1 cellular context compared by ENCODE assay signal in the genomic region with DNA sequence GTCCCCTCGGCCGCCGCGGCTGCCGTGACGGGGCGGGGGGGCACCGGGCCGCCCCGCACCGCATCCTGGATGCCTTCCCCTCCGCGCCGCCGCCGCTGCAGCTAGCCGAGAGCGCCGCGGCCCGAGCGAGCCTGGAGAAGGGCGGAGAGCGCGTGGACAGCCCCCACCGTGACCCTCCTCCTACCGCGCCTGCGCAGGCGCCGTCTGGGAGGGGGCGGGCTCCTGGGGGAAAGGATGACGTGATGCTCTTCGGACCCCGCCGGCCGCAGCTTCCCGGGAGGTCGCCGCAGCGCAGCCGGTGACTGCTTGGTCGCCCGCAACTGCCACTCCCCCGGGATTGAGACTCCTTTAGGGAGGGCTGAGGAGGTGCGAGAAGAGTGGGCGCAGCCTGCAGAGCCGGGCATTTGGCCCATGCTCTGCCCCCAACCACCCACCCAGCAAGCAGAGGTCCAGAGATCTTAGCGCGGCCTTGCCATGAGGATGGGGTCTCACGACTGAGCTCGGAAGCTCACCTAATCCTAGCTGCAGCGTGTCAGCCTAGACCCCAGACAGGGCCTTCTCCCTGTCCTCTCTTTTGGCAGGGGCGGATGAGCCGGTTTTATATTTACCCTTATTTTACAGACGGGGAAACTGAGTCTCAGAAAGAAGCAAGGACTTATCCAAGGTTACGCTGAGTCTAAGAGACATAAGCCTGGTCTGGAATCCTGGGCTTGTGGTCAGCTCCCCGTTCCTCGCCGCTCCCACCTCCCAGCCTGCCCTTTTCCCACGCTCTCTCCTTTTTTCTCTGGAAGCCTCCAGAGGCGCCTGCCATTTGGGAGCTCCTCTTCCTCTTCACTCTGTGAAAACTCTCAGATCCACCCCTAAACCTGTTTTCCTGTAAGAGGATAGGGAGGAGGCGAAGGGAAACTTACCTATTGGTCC.
TF ChIP-seq lines count a peak whose summit lies in the region.

A gene (minus strand): TSS at position 140 of the 921 bp plus-strand sequence. CDS start 281 bp downstream, outside the sequence.

TF ChIP-seq in GM23338, 12 proteins besides CTCF, POLR2A, EP300 and RAD21 (continued from another document):
- TF ChIP-seq, protein P1, sequence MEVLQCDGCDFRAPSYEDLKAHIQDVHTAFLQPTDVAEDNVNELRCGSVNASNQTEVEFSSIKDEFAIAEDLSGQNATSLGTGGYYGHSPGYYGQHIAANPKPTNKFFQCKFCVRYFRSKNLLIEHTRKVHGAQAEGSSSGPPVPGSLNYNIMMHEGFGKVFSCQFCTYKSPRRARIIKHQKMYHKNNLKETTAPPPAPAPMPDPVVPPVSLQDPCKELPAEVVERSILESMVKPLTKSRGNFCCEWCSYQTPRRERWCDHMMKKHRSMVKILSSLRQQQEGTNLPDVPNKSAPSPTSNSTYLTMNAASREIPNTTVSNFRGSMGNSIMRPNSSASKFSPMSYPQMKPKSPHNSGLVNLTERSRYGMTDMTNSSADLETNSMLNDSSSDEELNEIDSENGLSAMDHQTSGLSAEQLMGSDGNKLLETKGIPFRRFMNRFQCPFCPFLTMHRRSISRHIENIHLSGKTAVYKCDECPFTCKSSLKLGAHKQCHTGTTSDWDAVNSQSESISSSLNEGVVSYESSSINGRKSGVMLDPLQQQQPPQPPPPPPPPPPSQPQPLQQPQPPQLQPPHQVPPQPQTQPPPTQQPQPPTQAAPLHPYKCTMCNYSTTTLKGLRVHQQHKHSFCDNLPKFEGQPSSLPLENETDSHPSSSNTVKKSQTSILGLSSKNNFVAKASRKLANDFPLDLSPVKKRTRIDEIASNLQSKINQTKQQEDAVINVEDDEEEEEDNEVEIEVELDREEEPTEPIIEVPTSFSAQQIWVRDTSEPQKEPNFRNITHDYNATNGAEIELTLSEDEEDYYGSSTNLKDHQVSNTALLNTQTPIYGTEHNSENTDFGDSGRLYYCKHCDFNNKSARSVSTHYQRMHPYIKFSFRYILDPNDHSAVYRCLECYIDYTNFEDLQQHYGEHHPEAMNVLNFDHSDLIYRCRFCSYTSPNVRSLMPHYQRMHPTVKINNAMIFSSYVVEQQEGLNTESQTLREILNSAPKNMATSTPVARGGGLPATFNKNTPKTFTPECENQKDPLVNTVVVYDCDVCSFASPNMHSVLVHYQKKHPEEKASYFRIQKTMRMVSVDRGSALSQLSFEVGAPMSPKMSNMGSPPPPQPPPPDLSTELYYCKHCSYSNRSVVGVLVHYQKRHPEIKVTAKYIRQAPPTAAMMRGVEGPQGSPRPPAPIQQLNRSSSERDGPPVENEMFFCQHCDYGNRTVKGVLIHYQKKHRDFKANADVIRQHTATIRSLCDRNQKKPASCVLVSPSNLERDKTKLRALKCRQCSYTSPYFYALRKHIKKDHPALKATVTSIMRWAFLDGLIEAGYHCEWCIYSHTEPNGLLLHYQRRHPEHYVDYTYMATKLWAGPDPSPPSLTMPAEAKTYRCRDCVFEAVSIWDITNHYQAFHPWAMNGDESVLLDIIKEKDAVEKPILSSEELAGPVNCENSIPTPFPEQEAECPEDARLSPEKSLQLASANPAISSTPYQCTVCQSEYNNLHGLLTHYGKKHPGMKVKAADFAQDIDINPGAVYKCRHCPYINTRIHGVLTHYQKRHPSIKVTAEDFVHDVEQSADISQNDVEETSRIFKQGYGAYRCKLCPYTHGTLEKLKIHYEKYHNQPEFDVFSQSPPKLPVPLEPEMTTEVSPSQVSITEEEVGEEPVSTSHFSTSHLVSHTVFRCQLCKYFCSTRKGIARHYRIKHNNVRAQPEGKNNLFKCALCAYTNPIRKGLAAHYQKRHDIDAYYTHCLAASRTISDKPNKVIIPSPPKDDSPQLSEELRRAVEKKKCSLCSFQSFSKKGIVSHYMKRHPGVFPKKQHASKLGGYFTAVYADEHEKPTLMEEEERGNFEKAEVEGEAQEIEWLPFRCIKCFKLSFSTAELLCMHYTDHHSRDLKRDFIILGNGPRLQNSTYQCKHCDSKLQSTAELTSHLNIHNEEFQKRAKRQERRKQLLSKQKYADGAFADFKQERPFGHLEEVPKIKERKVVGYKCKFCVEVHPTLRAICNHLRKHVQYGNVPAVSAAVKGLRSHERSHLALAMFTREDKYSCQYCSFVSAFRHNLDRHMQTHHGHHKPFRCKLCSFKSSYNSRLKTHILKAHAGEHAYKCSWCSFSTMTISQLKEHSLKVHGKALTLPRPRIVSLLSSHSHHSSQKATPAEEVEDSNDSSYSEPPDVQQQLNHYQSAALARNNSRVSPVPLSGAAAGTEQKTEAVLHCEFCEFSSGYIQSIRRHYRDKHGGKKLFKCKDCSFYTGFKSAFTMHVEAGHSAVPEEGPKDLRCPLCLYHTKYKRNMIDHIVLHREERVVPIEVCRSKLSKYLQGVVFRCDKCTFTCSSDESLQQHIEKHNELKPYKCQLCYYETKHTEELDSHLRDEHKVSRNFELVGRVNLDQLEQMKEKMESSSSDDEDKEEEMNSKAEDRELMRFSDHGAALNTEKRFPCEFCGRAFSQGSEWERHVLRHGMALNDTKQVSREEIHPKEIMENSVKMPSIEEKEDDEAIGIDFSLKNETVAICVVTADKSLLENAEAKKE (CRISPR knock-in tag; IDR thresholded peaks at IDR 0.05) = no peak
- TF ChIP-seq STAT1 (IDR thresholded peaks at IDR 0.05; ENCODE audit: unreplicated experiment) (no peak), NANOG (IDR thresholded peaks at IDR 0.05; ENCODE audit: borderline replicate concordance) (no peak), ZNF331 (CRISPR knock-in tag; IDR thresholded peaks at IDR 0.05; ENCODE audit: low read depth) (no peak), CREB1 (CRISPR knock-in tag; IDR thresholded peaks at IDR 0.05; ENCODE audit: low read depth) (peak; percentile 65), ZNF114 (CRISPR knock-in tag; IDR thresholded peaks at IDR 0.05) (no peak), EZH2phosphoT487 (IDR thresholded peaks at IDR 0.05; ENCODE audit: unreplicated experiment) (no peak), POLR2AphosphoS5 (IDR thresholded peaks at IDR 0.05; ENCODE audit: low read depth) (peak; percentile 88)
- TF ChIP-seq, protein P2, sequence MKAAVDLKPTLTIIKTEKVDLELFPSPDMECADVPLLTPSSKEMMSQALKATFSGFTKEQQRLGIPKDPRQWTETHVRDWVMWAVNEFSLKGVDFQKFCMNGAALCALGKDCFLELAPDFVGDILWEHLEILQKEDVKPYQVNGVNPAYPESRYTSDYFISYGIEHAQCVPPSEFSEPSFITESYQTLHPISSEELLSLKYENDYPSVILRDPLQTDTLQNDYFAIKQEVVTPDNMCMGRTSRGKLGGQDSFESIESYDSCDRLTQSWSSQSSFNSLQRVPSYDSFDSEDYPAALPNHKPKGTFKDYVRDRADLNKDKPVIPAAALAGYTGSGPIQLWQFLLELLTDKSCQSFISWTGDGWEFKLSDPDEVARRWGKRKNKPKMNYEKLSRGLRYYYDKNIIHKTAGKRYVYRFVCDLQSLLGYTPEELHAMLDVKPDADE (IDR thresholded peaks at IDR 0.05) = no peak
